Comparison of ENCODE assay signal across 1 cellular context in genomic region chr3:82050382-82050781, GRCh38.
TF ChIP-seq lines count a peak whose summit lies in the region.

No MANE protein-coding gene starts in this region.

TF ChIP-seq in HepG2, 621 proteins besides CTCF, POLR2A, EP300 and RAD21:
- TF ChIP-seq ZNF256 (CRISPR knock-in tag; conservative IDR thresholded peaks at IDR 0.05) (no peak), CEBPB (IDR thresholded peaks at IDR 0.05; ENCODE audit: borderline replicate concordance, low read depth, low read length) (peak; percentile 52; the same call in 1 of the 2 replicates), ZNF552 (CRISPR knock-in tag; IDR thresholded peaks at IDR 0.05; ENCODE audit: borderline replicate concordance) (no peak), NFE2L1 (CRISPR knock-in tag; IDR thresholded peaks at IDR 0.05; ENCODE audit: borderline replicate concordance) (no peak)
TF ChIP-seq in HepG2: peak in this region for 1.
